Comparison of ENCODE assay signal across 1 cellular context in the genomic region with DNA sequence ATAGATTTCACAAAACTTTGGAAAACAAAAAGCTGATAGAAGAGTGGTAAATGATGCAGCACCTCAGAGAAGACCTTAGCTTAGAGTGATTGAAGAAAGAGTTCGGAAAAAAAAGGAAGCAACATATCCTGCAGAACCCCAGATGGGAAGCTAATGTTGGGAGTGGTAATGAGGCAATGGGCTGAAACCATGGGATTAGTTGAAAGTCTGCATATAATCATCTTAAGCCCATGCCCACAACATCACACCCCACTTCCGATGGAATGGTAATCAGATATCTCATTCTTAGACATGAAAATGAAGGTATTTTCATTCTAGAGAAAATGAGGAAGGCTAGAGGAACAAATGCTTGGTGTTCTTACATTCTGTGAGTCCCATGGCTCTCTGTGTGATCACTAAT.
TF ChIP-seq lines count a peak whose summit lies in the region.

No MANE protein-coding gene starts in this region.

TF ChIP-seq in GM23338, 12 proteins besides CTCF, POLR2A, EP300 and RAD21 (continued from another document):
- TF ChIP-seq, protein P1, sequence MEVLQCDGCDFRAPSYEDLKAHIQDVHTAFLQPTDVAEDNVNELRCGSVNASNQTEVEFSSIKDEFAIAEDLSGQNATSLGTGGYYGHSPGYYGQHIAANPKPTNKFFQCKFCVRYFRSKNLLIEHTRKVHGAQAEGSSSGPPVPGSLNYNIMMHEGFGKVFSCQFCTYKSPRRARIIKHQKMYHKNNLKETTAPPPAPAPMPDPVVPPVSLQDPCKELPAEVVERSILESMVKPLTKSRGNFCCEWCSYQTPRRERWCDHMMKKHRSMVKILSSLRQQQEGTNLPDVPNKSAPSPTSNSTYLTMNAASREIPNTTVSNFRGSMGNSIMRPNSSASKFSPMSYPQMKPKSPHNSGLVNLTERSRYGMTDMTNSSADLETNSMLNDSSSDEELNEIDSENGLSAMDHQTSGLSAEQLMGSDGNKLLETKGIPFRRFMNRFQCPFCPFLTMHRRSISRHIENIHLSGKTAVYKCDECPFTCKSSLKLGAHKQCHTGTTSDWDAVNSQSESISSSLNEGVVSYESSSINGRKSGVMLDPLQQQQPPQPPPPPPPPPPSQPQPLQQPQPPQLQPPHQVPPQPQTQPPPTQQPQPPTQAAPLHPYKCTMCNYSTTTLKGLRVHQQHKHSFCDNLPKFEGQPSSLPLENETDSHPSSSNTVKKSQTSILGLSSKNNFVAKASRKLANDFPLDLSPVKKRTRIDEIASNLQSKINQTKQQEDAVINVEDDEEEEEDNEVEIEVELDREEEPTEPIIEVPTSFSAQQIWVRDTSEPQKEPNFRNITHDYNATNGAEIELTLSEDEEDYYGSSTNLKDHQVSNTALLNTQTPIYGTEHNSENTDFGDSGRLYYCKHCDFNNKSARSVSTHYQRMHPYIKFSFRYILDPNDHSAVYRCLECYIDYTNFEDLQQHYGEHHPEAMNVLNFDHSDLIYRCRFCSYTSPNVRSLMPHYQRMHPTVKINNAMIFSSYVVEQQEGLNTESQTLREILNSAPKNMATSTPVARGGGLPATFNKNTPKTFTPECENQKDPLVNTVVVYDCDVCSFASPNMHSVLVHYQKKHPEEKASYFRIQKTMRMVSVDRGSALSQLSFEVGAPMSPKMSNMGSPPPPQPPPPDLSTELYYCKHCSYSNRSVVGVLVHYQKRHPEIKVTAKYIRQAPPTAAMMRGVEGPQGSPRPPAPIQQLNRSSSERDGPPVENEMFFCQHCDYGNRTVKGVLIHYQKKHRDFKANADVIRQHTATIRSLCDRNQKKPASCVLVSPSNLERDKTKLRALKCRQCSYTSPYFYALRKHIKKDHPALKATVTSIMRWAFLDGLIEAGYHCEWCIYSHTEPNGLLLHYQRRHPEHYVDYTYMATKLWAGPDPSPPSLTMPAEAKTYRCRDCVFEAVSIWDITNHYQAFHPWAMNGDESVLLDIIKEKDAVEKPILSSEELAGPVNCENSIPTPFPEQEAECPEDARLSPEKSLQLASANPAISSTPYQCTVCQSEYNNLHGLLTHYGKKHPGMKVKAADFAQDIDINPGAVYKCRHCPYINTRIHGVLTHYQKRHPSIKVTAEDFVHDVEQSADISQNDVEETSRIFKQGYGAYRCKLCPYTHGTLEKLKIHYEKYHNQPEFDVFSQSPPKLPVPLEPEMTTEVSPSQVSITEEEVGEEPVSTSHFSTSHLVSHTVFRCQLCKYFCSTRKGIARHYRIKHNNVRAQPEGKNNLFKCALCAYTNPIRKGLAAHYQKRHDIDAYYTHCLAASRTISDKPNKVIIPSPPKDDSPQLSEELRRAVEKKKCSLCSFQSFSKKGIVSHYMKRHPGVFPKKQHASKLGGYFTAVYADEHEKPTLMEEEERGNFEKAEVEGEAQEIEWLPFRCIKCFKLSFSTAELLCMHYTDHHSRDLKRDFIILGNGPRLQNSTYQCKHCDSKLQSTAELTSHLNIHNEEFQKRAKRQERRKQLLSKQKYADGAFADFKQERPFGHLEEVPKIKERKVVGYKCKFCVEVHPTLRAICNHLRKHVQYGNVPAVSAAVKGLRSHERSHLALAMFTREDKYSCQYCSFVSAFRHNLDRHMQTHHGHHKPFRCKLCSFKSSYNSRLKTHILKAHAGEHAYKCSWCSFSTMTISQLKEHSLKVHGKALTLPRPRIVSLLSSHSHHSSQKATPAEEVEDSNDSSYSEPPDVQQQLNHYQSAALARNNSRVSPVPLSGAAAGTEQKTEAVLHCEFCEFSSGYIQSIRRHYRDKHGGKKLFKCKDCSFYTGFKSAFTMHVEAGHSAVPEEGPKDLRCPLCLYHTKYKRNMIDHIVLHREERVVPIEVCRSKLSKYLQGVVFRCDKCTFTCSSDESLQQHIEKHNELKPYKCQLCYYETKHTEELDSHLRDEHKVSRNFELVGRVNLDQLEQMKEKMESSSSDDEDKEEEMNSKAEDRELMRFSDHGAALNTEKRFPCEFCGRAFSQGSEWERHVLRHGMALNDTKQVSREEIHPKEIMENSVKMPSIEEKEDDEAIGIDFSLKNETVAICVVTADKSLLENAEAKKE (CRISPR knock-in tag; IDR thresholded peaks at IDR 0.05), result no peak
- no peak for TF ChIP-seq POLR2AphosphoS5 (IDR thresholded peaks at IDR 0.05; ENCODE audit: low read depth)
- TF ChIP-seq CREB1 (CRISPR knock-in tag; IDR thresholded peaks at IDR 0.05; ENCODE audit: low read depth), result no peak
- TF ChIP-seq EZH2 (IDR thresholded peaks at IDR 0.05; ENCODE audit: low read depth, unreplicated experiment), result no peak
- no peak for TF ChIP-seq JUNB (IDR thresholded peaks at IDR 0.05; ENCODE audit: unreplicated experiment)
- TF ChIP-seq, protein P2, sequence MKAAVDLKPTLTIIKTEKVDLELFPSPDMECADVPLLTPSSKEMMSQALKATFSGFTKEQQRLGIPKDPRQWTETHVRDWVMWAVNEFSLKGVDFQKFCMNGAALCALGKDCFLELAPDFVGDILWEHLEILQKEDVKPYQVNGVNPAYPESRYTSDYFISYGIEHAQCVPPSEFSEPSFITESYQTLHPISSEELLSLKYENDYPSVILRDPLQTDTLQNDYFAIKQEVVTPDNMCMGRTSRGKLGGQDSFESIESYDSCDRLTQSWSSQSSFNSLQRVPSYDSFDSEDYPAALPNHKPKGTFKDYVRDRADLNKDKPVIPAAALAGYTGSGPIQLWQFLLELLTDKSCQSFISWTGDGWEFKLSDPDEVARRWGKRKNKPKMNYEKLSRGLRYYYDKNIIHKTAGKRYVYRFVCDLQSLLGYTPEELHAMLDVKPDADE (IDR thresholded peaks at IDR 0.05), result no peak
- TF ChIP-seq, protein P3, sequence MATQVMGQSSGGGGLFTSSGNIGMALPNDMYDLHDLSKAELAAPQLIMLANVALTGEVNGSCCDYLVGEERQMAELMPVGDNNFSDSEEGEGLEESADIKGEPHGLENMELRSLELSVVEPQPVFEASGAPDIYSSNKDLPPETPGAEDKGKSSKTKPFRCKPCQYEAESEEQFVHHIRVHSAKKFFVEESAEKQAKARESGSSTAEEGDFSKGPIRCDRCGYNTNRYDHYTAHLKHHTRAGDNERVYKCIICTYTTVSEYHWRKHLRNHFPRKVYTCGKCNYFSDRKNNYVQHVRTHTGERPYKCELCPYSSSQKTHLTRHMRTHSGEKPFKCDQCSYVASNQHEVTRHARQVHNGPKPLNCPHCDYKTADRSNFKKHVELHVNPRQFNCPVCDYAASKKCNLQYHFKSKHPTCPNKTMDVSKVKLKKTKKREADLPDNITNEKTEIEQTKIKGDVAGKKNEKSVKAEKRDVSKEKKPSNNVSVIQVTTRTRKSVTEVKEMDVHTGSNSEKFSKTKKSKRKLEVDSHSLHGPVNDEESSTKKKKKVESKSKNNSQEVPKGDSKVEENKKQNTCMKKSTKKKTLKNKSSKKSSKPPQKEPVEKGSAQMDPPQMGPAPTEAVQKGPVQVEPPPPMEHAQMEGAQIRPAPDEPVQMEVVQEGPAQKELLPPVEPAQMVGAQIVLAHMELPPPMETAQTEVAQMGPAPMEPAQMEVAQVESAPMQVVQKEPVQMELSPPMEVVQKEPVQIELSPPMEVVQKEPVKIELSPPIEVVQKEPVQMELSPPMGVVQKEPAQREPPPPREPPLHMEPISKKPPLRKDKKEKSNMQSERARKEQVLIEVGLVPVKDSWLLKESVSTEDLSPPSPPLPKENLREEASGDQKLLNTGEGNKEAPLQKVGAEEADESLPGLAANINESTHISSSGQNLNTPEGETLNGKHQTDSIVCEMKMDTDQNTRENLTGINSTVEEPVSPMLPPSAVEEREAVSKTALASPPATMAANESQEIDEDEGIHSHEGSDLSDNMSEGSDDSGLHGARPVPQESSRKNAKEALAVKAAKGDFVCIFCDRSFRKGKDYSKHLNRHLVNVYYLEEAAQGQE (IDR thresholded peaks at IDR 0.05; ENCODE audit: unreplicated experiment), result no peak
- TF ChIP-seq ZNF114 (CRISPR knock-in tag; IDR thresholded peaks at IDR 0.05), result no peak
- TF ChIP-seq STAT1 (IDR thresholded peaks at IDR 0.05; ENCODE audit: unreplicated experiment), result no peak
- TF ChIP-seq NANOG (IDR thresholded peaks at IDR 0.05; ENCODE audit: borderline replicate concordance), result no peak
